Comparison of ENCODE assay signal across 22 cellular contexts in the genomic region with DNA sequence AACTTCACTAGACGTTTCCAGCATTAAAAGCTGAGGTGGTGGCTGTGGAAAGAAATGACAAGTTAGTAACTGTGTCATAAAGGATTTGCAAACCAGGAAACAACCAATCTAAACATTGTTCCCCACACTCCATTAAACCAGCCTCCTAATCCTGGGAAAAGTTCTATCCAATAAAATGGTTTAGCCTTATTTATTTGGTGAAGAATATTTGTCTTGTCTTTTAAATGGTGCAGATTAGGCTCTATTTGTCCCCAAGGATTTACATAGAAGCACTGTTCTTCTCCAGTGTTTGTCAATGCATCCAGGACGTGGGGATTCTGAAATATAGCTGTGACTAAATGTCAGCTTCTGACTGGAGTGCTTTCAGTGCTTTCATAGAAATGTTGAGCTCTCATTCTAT.
"Had no signal": no experiment of that assay in that cellular context is flagged by ENCODE, and none has a peak within 500 bp of the region (broad histone marks: within the 10 kb centered on the region; RNA-seq: fewer than 3 reads in every experiment).

No MANE protein-coding gene starts in this region.

- H3K27me3 ChIP-seq: colonic mucosa, dorsolateral prefrontal cortex, gastrocnemius medialis, thyroid gland, upper lobe of right lung had no signal

- H3K4me3 Mint-ChIP-seq: activated B cell treated with CpG ODN at 0.5 μM for 24 hours; activated CD4-positive, alpha-beta memory T cell treated with anti-CD3 and anti-CD28 coated beads for 36 hours; activated CD4-positive, alpha-beta T cell treated with anti-CD3 and anti-CD28 coated beads for 36 hours; activated naive CD8-positive, alpha-beta T cell treated with anti-CD3 and anti-CD28 coated beads for 36 hours; effector memory CD8-positive, alpha-beta T cell; nephron progenitor cell; T-helper 1 cell treated with Interleukin-12 subunit alpha and Interleukin-12 subunit beta and Interleukin-4 antibody, amounts not matched to agents 30 μg/mL and 1 μg/mL, for 36 hours had no signal

- H3K27me3 Mint-ChIP-seq: activated CD4-positive, alpha-beta memory T cell treated with anti-CD3 and anti-CD28 coated beads for 36 hours; activated CD4-positive, alpha-beta T cell treated with anti-CD3 and anti-CD28 coated beads for 36 hours; activated naive CD8-positive, alpha-beta T cell treated with anti-CD3 and anti-CD28 coated beads for 36 hours had no signal

- H3K27ac Mint-ChIP-seq: activated B cell treated with CpG ODN at 0.5 μM for 24 hours; activated CD4-positive, alpha-beta memory T cell treated with anti-CD3 and anti-CD28 coated beads for 36 hours; activated CD4-positive, alpha-beta T cell treated with anti-CD3 and anti-CD28 coated beads for 36 hours; activated naive CD8-positive, alpha-beta T cell treated with anti-CD3 and anti-CD28 coated beads for 36 hours; effector memory CD8-positive, alpha-beta T cell; nephron progenitor cell; T-helper 1 cell treated with Interleukin-12 subunit alpha and Interleukin-12 subunit beta and Interleukin-4 antibody, amounts not matched to agents 30 μg/mL and 1 μg/mL, for 36 hours had no signal

- H3K9me3 Mint-ChIP-seq: activated B cell treated with CpG ODN at 0.5 μM for 24 hours; effector memory CD8-positive, alpha-beta T cell had no signal

- H3K27ac ChIP-seq: colonic mucosa, dorsolateral prefrontal cortex, gastrocnemius medialis, thyroid gland, upper lobe of right lung had no signal

- H3K4me3 ChIP-seq: colonic mucosa, dorsolateral prefrontal cortex, gastrocnemius medialis, thyroid gland, upper lobe of right lung had no signal

- H3K4me1 Mint-ChIP-seq: activated B cell treated with CpG ODN at 0.5 μM for 24 hours; activated CD4-positive, alpha-beta T cell treated with anti-CD3 and anti-CD28 coated beads for 36 hours; activated naive CD8-positive, alpha-beta T cell treated with anti-CD3 and anti-CD28 coated beads for 36 hours; nephron progenitor cell had no signal

- H3K9me3 ChIP-seq: colonic mucosa, gastrocnemius medialis, thyroid gland, upper lobe of right lung had no signal

- H3K4me1 ChIP-seq: colonic mucosa, gastrocnemius medialis, thyroid gland, upper lobe of right lung had no signal

- DNase-seq: activated B cell treated with CpG ODN at 0.5 μM for 24 hours; activated CD4-positive, alpha-beta memory T cell treated with anti-CD3 and anti-CD28 coated beads for 36 hours; activated CD4-positive, alpha-beta T cell treated with anti-CD3 and anti-CD28 coated beads for 36 hours; activated naive CD4-positive, alpha-beta T cell treated with Interleukin-2 at 50 U/mL for 16 hours; activated naive CD8-positive, alpha-beta T cell treated with anti-CD3 and anti-CD28 coated beads for 36 hours; activated T-cell treated with anti-CD3 and anti-CD28 coated beads, Interleukin-2, amount 50 U/mL, for 48 hours; amniotic stem cell; colonic mucosa; dorsolateral prefrontal cortex; effector memory CD8-positive, alpha-beta T cell; gastrocnemius medialis; nephron progenitor cell; nucleus accumbens; posterior cingulate gyrus; retina; stimulated activated CD4-positive, alpha-beta T cell treated with anti-CD3 and anti-CD28 coated beads, Interleukin-12 subunit alpha, Interleukin-12 subunit beta, amount 100 ng/mL, for 4 hours; stimulated activated CD4-positive, alpha-beta T cell treated with anti-CD3 and anti-CD28 coated beads, Interleukin-4, amount 100 ng/mL, for 4 hours; stimulated activated naive CD8-positive, alpha-beta T cell treated with anti-CD3 and anti-CD28 coated beads, Interleukin-15, Interleukin-2, amounts not matched to agents 100 U/mL and 50 U/mL, for 24 hours; T1000; thyroid gland; upper lobe of right lung had no signal

- H3K36me3 ChIP-seq: colonic mucosa, gastrocnemius medialis, thyroid gland, upper lobe of right lung had no signal
